13 cellular contexts compared by ENCODE assay signal in the genomic region with DNA sequence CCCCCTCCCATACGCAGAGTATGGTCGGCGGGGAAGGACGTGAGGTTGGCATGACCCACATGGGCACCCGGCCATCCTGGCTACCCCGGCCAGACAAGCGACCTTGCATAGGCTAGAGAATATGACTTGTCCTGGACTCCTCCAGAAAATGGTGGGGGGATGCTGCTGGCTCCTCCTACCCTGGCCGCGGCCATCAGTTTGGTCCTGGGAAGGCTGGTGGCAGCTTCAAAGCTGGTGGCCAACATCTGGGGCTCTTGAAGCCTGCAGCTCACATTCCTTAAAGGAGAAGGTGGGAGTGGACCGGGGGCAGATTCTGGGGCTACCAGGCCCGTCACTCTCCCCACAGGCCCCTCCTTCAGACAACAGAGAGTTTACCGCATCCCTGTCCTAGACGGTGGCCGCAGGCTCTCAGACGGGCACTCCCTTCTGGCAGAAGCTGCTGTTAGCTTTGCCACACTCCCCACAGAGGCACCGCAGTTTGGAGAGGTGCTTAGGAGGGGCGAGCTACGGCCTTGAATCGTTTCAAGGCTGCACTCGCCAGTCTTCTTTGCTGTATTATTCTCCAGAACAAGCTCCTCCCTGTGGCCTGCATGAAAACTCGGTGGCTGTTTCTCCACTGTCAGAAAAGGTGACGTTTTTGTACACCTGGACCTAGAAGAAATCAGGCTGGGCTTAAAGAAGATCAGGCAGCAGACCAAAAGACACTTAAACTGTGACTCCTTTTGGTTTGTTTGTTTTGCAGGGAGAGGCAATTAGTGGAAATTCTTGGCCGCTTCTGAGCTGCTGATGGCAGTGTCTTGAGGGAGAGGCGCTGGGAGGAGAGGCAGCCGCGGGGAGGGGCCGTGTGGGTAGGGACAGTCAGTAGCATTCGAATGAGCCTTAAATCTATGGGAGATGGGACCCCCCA.
DNase-seq lines count a peak whose midpoint lies in the region; ATAC-seq and TF ChIP-seq lines count a peak whose summit lies in the region.
"Had no signal": no experiment of that assay in that cellular context is flagged by ENCODE, and none has a peak within 500 bp of the region (broad histone marks: within the 10 kb centered on the region; RNA-seq: fewer than 3 reads in every experiment).

No MANE protein-coding gene starts in this region.

- ATAC-seq in upper lobe of left lung (ENCODE audit: low FRiP score in 2 of 2) = peak; percentile 40 to 79
- ATAC-seq: left ventricle myocardium superior had no signal

- H3K4me1 ChIP-seq in upper lobe of left lung = peaks cover 0 to 28% (median 15%) of the 10 kb centered on the region in 4 donors
- H3K4me1 ChIP-seq: testis had no signal

- H3K4me3 ChIP-seq in upper lobe of left lung = no peak overlapping the region
- H3K4me3 ChIP-seq: testis had no signal

- H3K27ac ChIP-seq in VCaP = peak overlapping the region; percentile 56
- H3K27ac ChIP-seq in upper lobe of left lung = peak overlapping the region; percentile 2 to 63 (median 30)
- H3K27ac ChIP-seq: testis had no signal

- no peak for TF ChIP-seq POLR2A in upper lobe of left lung (IDR thresholded peaks at IDR 0.05)

- no peaks in the 10 kb centered on the region for H3K36me3 ChIP-seq in upper lobe of left lung

- H3K27me3 ChIP-seq in upper lobe of left lung = no peaks in the 10 kb centered on the region
- H3K27me3 ChIP-seq: testis had no signal

- DNase-seq in activated CD8-positive, alpha-beta memory T cell treated with anti-CD3 and anti-CD28 coated beads for 24 hours = peak; percentile 50
- DNase-seq in activated CD8-positive, alpha-beta memory T cell treated with anti-CD3 and anti-CD28 coated beads, Interleukin-2, amount 50 U/mL, for 48 hours = no peak
- DNase-seq in left kidney (ENCODE audit: low read depth, low spot score) (peak; percentile 66), upper lobe of left lung (peak in 1 of 2 donors; percentile 64), hippocampal formation (lab: John Stamatoyannopoulos, UW) (no peak), NCI-H446 (lab: John Stamatoyannopoulos, UW) (no peak), NCI-H2029 treated with DMSO at 0.1 percent for 48 hours (lab: John Stamatoyannopoulos, UW) (no peak)
- DNase-seq: Karpas-422, left ventricle myocardium superior, NCI-H524, SK-N-SH, testis had no signal

- TF ChIP-seq CTCF in VCaP (conservative IDR thresholded peaks at IDR 0.05) (peak; percentile 36; the same call in 1 of the 2 replicates), upper lobe of left lung (IDR thresholded peaks at IDR 0.05) (peak in 1 of 6 experiments; percentile 30)

- TF ChIP-seq EP300 in upper lobe of left lung (IDR thresholded peaks at IDR 0.05) = no peak

- no peaks in the 10 kb centered on the region for H3K9me3 ChIP-seq in upper lobe of left lung
- H3K9me3 ChIP-seq: SK-N-SH, testis had no signal

- WGBS in upper lobe of left lung, 2 donors = 62 to 66% methylated on average over 26 to 28 of the region's 28 CpGs

Comparison
In these comparisons a context has a peak if more than half of its experiments do, and no peak if none do; other contexts are left out.
1. DNase-seq: peak in activated CD8-positive, alpha-beta memory T cell treated with anti-CD3 and anti-CD28 coated beads for 24 hours (single experiment) and left kidney (single experiment); none in activated CD8-positive, alpha-beta memory T cell treated with anti-CD3 and anti-CD28 coated beads, Interleukin-2, amount 50 U/mL, for 48 hours (single experiment), hippocampal formation (0 of 2), NCI-H446 (0 of 2) and NCI-H2029 treated with DMSO at 0.1 percent for 48 hours (single experiment).